ENCODE assay signal across 25 cellular contexts in the genomic region with DNA sequence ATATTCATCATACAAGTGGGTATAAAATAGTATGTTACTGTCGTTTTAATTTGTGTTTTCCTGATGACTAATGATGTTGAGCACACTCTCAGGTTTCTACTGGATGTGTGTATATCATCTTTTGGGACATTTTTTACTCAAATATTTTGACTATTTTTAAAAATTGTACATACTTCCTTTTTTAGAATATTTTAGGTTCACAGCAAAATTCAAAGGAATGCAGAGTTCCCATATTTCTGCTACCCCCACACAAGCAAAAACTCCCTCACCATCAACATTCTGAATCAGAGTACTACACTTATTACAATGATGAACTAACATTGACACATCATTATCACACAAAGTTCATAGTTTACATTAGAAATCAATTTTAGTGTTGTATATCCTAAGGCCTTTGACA.
"Had no signal": no experiment of that assay in that cellular context is flagged by ENCODE, and none has a peak within 500 bp of the region (broad histone marks: within the 10 kb centered on the region; RNA-seq: fewer than 3 reads in every experiment).

No MANE protein-coding gene starts in this region.

- H3K9me3 ChIP-seq: gastrocnemius medialis, right atrium auricular region, spleen, thoracic aorta had no signal

- H3K36me3 ChIP-seq: gastrocnemius medialis, right atrium auricular region, spleen, thoracic aorta had no signal

- H3K4me1 ChIP-seq: parathyroid adenoma, spleen had no signal

- H3K9ac ChIP-seq: parathyroid adenoma had no signal

- ATAC-seq: activated naive CD8-positive, alpha-beta T cell treated with anti-CD3 and anti-CD28 coated beads, Interleukin-2, amount 50 U/mL, for 24 hours; effector memory CD8-positive, alpha-beta T cell; gastrocnemius medialis; left cardiac atrium; left ventricle myocardium superior; naive thymus-derived CD4-positive, alpha-beta T cell; stimulated activated naive CD8-positive, alpha-beta T cell treated with anti-CD3 and anti-CD28 coated beads, Interleukin-15, Interleukin-2, amounts not matched to agents 100 U/mL and 50 U/mL, for 24 hours had no signal

- H3K27me3 Mint-ChIP-seq: activated CD4-positive, alpha-beta memory T cell treated with anti-CD3 and anti-CD28 coated beads for 36 hours; activated naive CD8-positive, alpha-beta T cell treated with anti-CD3 and anti-CD28 coated beads, Interleukin-2, amount 50 U/mL, for 24 hours; activated T-cell treated with anti-CD3 and anti-CD28 coated beads, Interleukin-2, amount 50 U/mL, for 24 hours; effector memory CD8-positive, alpha-beta T cell; naive thymus-derived CD4-positive, alpha-beta T cell had no signal

- H3K4me1 Mint-ChIP-seq: activated naive CD8-positive, alpha-beta T cell treated with anti-CD3 and anti-CD28 coated beads, Interleukin-2, amount 50 U/mL, for 24 hours had no signal

- H3K4me3 Mint-ChIP-seq: activated CD4-positive, alpha-beta memory T cell treated with anti-CD3 and anti-CD28 coated beads for 36 hours; activated naive CD8-positive, alpha-beta T cell treated with anti-CD3 and anti-CD28 coated beads, Interleukin-2, amount 50 U/mL, for 24 hours; activated T-cell treated with anti-CD3 and anti-CD28 coated beads, Interleukin-2, amount 50 U/mL, for 24 hours; effector memory CD8-positive, alpha-beta T cell; naive thymus-derived CD4-positive, alpha-beta T cell had no signal

- H3K9me3 Mint-ChIP-seq: activated CD4-positive, alpha-beta memory T cell treated with anti-CD3 and anti-CD28 coated beads for 36 hours; activated naive CD8-positive, alpha-beta T cell treated with anti-CD3 and anti-CD28 coated beads, Interleukin-2, amount 50 U/mL, for 24 hours; activated T-cell treated with anti-CD3 and anti-CD28 coated beads, Interleukin-2, amount 50 U/mL, for 24 hours; effector memory CD8-positive, alpha-beta T cell had no signal

- H3K27ac Mint-ChIP-seq: activated CD4-positive, alpha-beta memory T cell treated with anti-CD3 and anti-CD28 coated beads for 36 hours; activated naive CD8-positive, alpha-beta T cell treated with anti-CD3 and anti-CD28 coated beads, Interleukin-2, amount 50 U/mL, for 24 hours; activated T-cell treated with anti-CD3 and anti-CD28 coated beads, Interleukin-2, amount 50 U/mL, for 24 hours had no signal

- DNase-seq: activated CD4-positive, alpha-beta memory T cell treated with anti-CD3 and anti-CD28 coated beads for 36 hours; activated CD4-positive, alpha-beta T cell treated with anti-CD3 and anti-CD28 coated beads for 48 hours; activated CD8-positive, alpha-beta memory T cell treated with anti-CD3 and anti-CD28 coated beads, Interleukin-2, amount 50 U/mL, for 48 hours; activated gamma-delta T cell; activated naive CD4-positive, alpha-beta T cell treated with anti-CD3 and anti-CD28 coated beads, Interleukin-2, amount 50 U/mL, for 16 hours; activated naive CD8-positive, alpha-beta T cell treated with anti-CD3 and anti-CD28 coated beads, Interleukin-2, amount 50 U/mL, for 24 hours; activated T-cell treated with anti-CD3 and anti-CD28 coated beads, Interleukin-2, amount 50 U/mL, for 24 hours; effector memory CD8-positive, alpha-beta T cell; erythroblast; gastrocnemius medialis; glutamatergic neuron; islet precursor cell; left cardiac atrium; left ventricle myocardium superior; naive thymus-derived CD4-positive, alpha-beta T cell; spleen; stimulated activated naive CD8-positive, alpha-beta T cell treated with anti-CD3 and anti-CD28 coated beads, Interleukin-15, Interleukin-2, amounts not matched to agents 100 U/mL and 50 U/mL, for 24 hours; T-helper 1 cell; trophoblast cell had no signal

- H3K4me3 ChIP-seq: coronary artery, gastrocnemius medialis, hepatocyte, right atrium auricular region, spleen, thoracic aorta had no signal

- H3K27me3 ChIP-seq: gastrocnemius medialis, hepatocyte, right atrium auricular region, spleen had no signal

- H3K27ac ChIP-seq: coronary artery, gastrocnemius medialis, hepatocyte, parathyroid adenoma, right atrium auricular region, spleen, thoracic aorta, VCaP had no signal

- H2AFZ ChIP-seq: hepatocyte, parathyroid adenoma had no signal

- H3K4me2 ChIP-seq: hepatocyte had no signal
